ENCODE assay signal across 20 cellular contexts in the genomic region with DNA sequence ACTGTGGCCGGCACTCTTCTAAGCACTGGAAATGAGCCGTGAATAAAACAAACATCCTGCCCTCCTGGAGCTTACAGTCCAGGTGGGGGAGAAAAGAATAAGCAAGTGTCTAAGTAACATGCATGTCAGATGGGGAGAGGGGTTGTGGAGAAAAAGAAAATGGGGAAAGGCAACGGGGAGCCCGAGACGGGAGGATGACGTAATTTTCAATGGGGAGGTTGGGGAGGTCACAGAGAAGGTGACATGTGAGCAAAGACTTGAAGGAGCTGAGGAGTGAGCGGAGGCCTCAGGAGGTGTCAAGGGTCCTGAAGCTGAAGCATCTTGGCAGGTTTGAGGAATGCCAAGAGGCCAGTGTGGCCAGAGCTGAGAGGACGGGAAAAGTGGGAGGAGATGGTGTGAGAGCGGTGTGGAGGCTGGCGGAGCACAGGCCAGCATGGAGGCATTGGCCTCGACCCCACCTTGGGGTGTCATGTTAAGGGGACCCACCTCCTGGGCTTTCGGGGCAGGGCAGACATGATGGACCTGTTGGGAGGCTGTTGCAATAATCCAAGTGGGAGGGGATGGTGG. TPM values are rescaled to one million over a fixed set of nuclear protein-coding genes. Genes with fewer than 3 reads are reported as not detected.
DNase-seq lines count a peak whose midpoint lies in the region; ATAC-seq, FAIRE-seq and TF ChIP-seq lines count a peak whose summit lies in the region.
"Had no signal": no experiment of that assay in that cellular context is flagged by ENCODE, and none has a peak within 500 bp of the region (broad histone marks: within the 10 kb centered on the region; RNA-seq: fewer than 3 reads in every experiment).

No MANE protein-coding gene starts in this region.

- ATAC-seq in HepG2: no peak
- ATAC-seq in right lobe of liver: no peak
- no peak for ATAC-seq in GM18868 (IDR thresholded peaks at IDR 0.05; ENCODE audit: unreplicated experiment)
- no peak for ATAC-seq in activated CD8-positive, alpha-beta T cell treated with anti-CD3 and anti-CD28 coated beads for 36 hours
- ATAC-seq: GM12878 had no signal

- peak overlapping the region; percentile 10 for H3K4me3 Mint-ChIP-seq in glutamatergic neuron (ENCODE audit: unreplicated experiment)
- no peak overlapping the region for H3K4me3 Mint-ChIP-seq in activated CD8-positive, alpha-beta T cell treated with anti-CD3 and anti-CD28 coated beads for 36 hours
- H3K4me3 Mint-ChIP-seq: HFFc6 had no signal

- intact Hi-C loops in HepG2 (cut with micrococcal nuclease; ENCODE audit: unreplicated experiment): loop anchor here (5.0 to 10.0 kb wide), 2 partner anchors 100 to 263 kb away; no protein-coding TSS in a partner anchor
- intact Hi-C loops in right lobe of liver (cut with DNase I): loop anchor here (5.0 kb wide), 1 partner anchor 102 kb away; no protein-coding TSS in a partner anchor
- intact Hi-C loops in posterior vena cava (cut with DNase I): loop anchor here in 1 of 2 donors (5.0 kb wide), 1 partner anchor 353 kb away; no protein-coding TSS in a partner anchor
- intact Hi-C loops in activated CD8-positive, alpha-beta T cell treated with anti-CD3 and anti-CD28 coated beads for 36 hours (cut with micrococcal nuclease): no loop called here

- no peak for TF ChIP-seq RAD21 in HepG2 (CRISPR knock-in tag; IDR thresholded peaks at IDR 0.05)

- H3K4me1 ChIP-seq in HepG2 (ENCODE audit: insufficient read depth, low read length): peaks cover 41% of the 10 kb centered on the region
- H3K4me1 ChIP-seq in right lobe of liver: no peaks in the 10 kb centered on the region
- H3K4me1 ChIP-seq: Caco-2 had no signal

- DNase-seq in HepG2 (ENCODE audit: low spot score): no peak
- DNase-seq in right lobe of liver: no peak
- no peak for DNase-seq in glutamatergic neuron
- DNase-seq in posterior vena cava (ENCODE audit: low spot score): peak; percentile 40
- no peak for DNase-seq in EL
- no peak for DNase-seq in stimulated activated CD4-positive, alpha-beta T cell treated with anti-CD3 and anti-CD28 coated beads, Interleukin-4, amount 100 ng/mL, for 4 hours
- no peak for DNase-seq in activated CD8-positive, alpha-beta T cell treated with anti-CD3 and anti-CD28 coated beads for 36 hours
- DNase-seq: 8988T; AML-193; Caco-2; CD8-positive, alpha-beta memory T cell; HCEC 1CT; HFFc6 had no signal

- TF ChIP-seq EP300 in HepG2 (IDR thresholded peaks at IDR 0.05; ENCODE audit: low read depth in 2 of 2, low read length in 2 of 2) (no peak), HepG2 (CRISPR knock-in tag; IDR thresholded peaks at IDR 0.05; ENCODE audit: borderline replicate concordance) (no peak)

- POLR2A ChIA-PET in HepG2 (lab: Yijun Ruan, JAX): no interaction called here
- POLR2A ChIA-PET in activated CD8-positive, alpha-beta T cell treated with anti-CD3 and anti-CD28 coated beads for 36 hours (lab: Charles Lee): no interaction called here

- in situ Hi-C loops in HepG2 (cut with HindIII; ENCODE audit: extremely low pct_ligation_motif_present, low pct_unique_long_range_greater_than_20kb): loop anchor here (5.0 kb wide), 1 partner anchor 97 kb away; no protein-coding TSS in a partner anchor

- no peak overlapping the region for H3K9ac ChIP-seq in HepG2 (ENCODE audit: insufficient read depth, low read depth, low read length)
- H3K9ac ChIP-seq: BLaER1 had no signal

- H3K27me3 ChIP-seq in HepG2 (ENCODE audit: control insufficient read depth in 1 of 2, insufficient read depth in 2 of 2, low read length in 2 of 2) (peaks cover 2 to 57% of the 10 kb centered on the region in 2 experiments; a peak in 4 of 5 replicates), right lobe of liver (no peaks in the 10 kb centered on the region)
- H3K27me3 ChIP-seq: BLaER1 had no signal

- H3K36me3 Mint-ChIP-seq in glutamatergic neuron (ENCODE audit: unreplicated experiment): no peaks in the 10 kb centered on the region
- no peaks in the 10 kb centered on the region for H3K36me3 Mint-ChIP-seq in activated CD8-positive, alpha-beta T cell treated with anti-CD3 and anti-CD28 coated beads for 36 hours (ENCODE audit: low read depth)
- H3K36me3 Mint-ChIP-seq: CD8-positive, alpha-beta memory T cell had no signal

- no peak for FAIRE-seq in HepG2 (lab: Jason Lieb, UNC)
- FAIRE-seq: GM12878 had no signal

- CTCF ChIA-PET in HepG2 (lab: Yijun Ruan, JAX; ENCODE audit: low intra/inter-chr PET ratio, low total read pairs): interaction anchor here (1.0 kb wide), 1 partner anchor 94 kb away, joined by 4 read pairs; no protein-coding TSS in a partner anchor
- CTCF ChIA-PET in activated CD8-positive, alpha-beta T cell treated with anti-CD3 and anti-CD28 coated beads for 36 hours (lab: Charles Lee): interaction anchor here (0.7 to 24.8 kb wide), 4 partner anchors 8 to 203 kb away, joined by 3 to 541 read pairs (median 13); no protein-coding TSS in a partner anchor

- H3K79me2 ChIP-seq in HepG2 (ENCODE audit: insufficient read depth, low read length): no peaks in the 10 kb centered on the region

- no peak for TF ChIP-seq POLR2A in HepG2 (IDR thresholded peaks at IDR 0.05; ENCODE audit: insufficient read depth in 1 of 2, low read depth in 2 of 2, low read length in 2 of 2)
- TF ChIP-seq POLR2A in right lobe of liver (IDR thresholded peaks at IDR 0.05): no peak

- H3K4me3 ChIP-seq in HepG2 (replicated peaks in 1 of 3; ENCODE audit: insufficient read depth in 1 of 3, low read depth in 2 of 3, low read length in 3 of 3) (no peak overlapping the region), right lobe of liver (no peak overlapping the region)
- H3K4me3 ChIP-seq: BLaER1, GM12878 had no signal

- H3K27ac Mint-ChIP-seq in glutamatergic neuron (ENCODE audit: unreplicated experiment): no peak overlapping the region
- H3K27ac Mint-ChIP-seq in activated CD8-positive, alpha-beta T cell treated with anti-CD3 and anti-CD28 coated beads for 36 hours: no peak overlapping the region
- H3K27ac Mint-ChIP-seq: CD8-positive, alpha-beta memory T cell; HFFc6 had no signal

- TF ChIP-seq CTCF in HepG2 (CRISPR knock-in tag; IDR thresholded peaks at IDR 0.05) (no peak), right lobe of liver (IDR thresholded peaks at IDR 0.05) (no peak), glutamatergic neuron (IDR thresholded peaks at IDR 0.05; ENCODE audit: partially characterized antibody, unreplicated experiment) (no peak)
- TF ChIP-seq CTCF in activated CD8-positive, alpha-beta T cell treated with anti-CD3 and anti-CD28 coated beads for 36 hours (IDR thresholded peaks at IDR 0.05): no peak

- 46% methylated on average over 12 of the region's 12 CpGs for WGBS in HepG2 (ENCODE audit: low lambda C conversion rate)
- WGBS in right lobe of liver (ENCODE audit: insufficient coverage, low coverage, low lambda C conversion rate, missing lambda C conversion rate): 75% methylated on average over 12 of the region's 12 CpGs

- no peaks in the 10 kb centered on the region for H4K20me1 ChIP-seq in HepG2 (ENCODE audit: insufficient read depth, low read length)
- H4K20me1 ChIP-seq: BLaER1 had no signal

- H2AFZ ChIP-seq in HepG2 (ENCODE audit: low read length): no peak overlapping the region

- H3K9me3 Mint-ChIP-seq in glutamatergic neuron (ENCODE audit: unreplicated experiment): peaks cover 2% of the 10 kb centered on the region
- H3K9me3 Mint-ChIP-seq in activated CD8-positive, alpha-beta T cell treated with anti-CD3 and anti-CD28 coated beads for 36 hours: no peaks in the 10 kb centered on the region
- H3K9me3 Mint-ChIP-seq: CD8-positive, alpha-beta memory T cell; HFFc6 had no signal

- no peak overlapping the region for H3K4me2 ChIP-seq in HepG2 (ENCODE audit: low read depth, low read length)
- H3K4me2 ChIP-seq: BLaER1 had no signal

- no TSS peak for BruUV-seq in HepG2 (replicated peaks; lab: Mats Ljungman, UMichigan)

- no peaks in the 10 kb centered on the region for H3K36me3 ChIP-seq in HepG2 (replicated peaks in 1 of 2; ENCODE audit: control insufficient read depth in 1 of 2, insufficient read depth in 2 of 2, low read length in 2 of 2)
- no peaks in the 10 kb centered on the region for H3K36me3 ChIP-seq in right lobe of liver
- H3K36me3 ChIP-seq: BLaER1 had no signal

- peaks cover 1% of the 10 kb centered on the region for H3K27me3 Mint-ChIP-seq in glutamatergic neuron (ENCODE audit: unreplicated experiment)
- peaks cover 10% of the 10 kb centered on the region for H3K27me3 Mint-ChIP-seq in activated CD8-positive, alpha-beta T cell treated with anti-CD3 and anti-CD28 coated beads for 36 hours

- H3K27ac ChIP-seq in HepG2 (ENCODE audit: extremely low read length, insufficient read depth, low read length) (no peak overlapping the region), right lobe of liver (no peak overlapping the region)
- H3K27ac ChIP-seq: BLaER1, HL-60 had no signal

- H3K9me3 ChIP-seq in HepG2 (ENCODE audit: low read length) (no peaks in the 10 kb centered on the region), right lobe of liver (no peaks in the 10 kb centered on the region)
- H3K9me3 ChIP-seq: BLaER1, Caco-2 had no signal

- peaks cover 13% of the 10 kb centered on the region for H3K4me1 Mint-ChIP-seq in glutamatergic neuron (ENCODE audit: low read depth, unreplicated experiment)
- H3K4me1 Mint-ChIP-seq in activated CD8-positive, alpha-beta T cell treated with anti-CD3 and anti-CD28 coated beads for 36 hours (ENCODE audit: low read depth): peaks cover 10% of the 10 kb centered on the region

RNA-seq across cellular contexts. Expression of gene NTSR2, which starts 15.0 kb away (rescaled TPM):
- total RNA-seq in HepG2 (2016; rRNA removed; fragmentation: Illumina TruSeq; extraction: Trizol) (not detected in 2 replicates), right lobe of liver (not detected), glutamatergic neuron (ENCODE audit: unreplicated experiment) (not detected), posterior vena cava (not detected)
- not detected in 2 replicates for total RNA-seq in HepG2 (2016; cell fraction: cytosol; rRNA removed; fragmentation: Illumina TruSeq; extraction: Trizol; ENCODE audit: low read depth)
- not detected in 2 replicates for total RNA-seq in HepG2 (2016; cell fraction: insoluble cytoplasmic fraction; rRNA removed; fragmentation: Illumina TruSeq; extraction: Trizol)
- total RNA-seq in HepG2 (2016; cell fraction: membrane; rRNA removed; fragmentation: Illumina TruSeq; extraction: Trizol): not detected in 2 replicates
- total RNA-seq in HepG2 (2016; cell fraction: nucleus; rRNA removed; fragmentation: Illumina TruSeq; extraction: Trizol): not detected in 2 replicates
- not detected in 2 replicates for polyA plus RNA-seq in HepG2 (2011; rRNA removed)
- polyA plus RNA-seq in HepG2 (2011; cell fraction: cytosol; rRNA removed): not detected in 2 replicates
- polyA plus RNA-seq in HepG2 (2011; cell fraction: nucleus; rRNA removed): not detected in 2 replicates
- not detected in 2 replicates for polyA plus RNA-seq in HepG2 (2012)
- polyA plus RNA-seq in HepG2 (2016; cell fraction: cytosol; fragmentation: Illumina TruSeq; extraction: Trizol; ENCODE audit: low read depth): not detected in 2 replicates
- polyA plus RNA-seq in HepG2 (2016; cell fraction: insoluble cytoplasmic fraction; fragmentation: Illumina TruSeq; extraction: Trizol; ENCODE audit: low read depth): not detected in 2 replicates
- polyA plus RNA-seq in HepG2 (2016; cell fraction: membrane; fragmentation: Illumina TruSeq; extraction: Trizol; ENCODE audit: low read depth): not detected in 2 replicates
- not detected in 2 replicates for polyA plus RNA-seq in HepG2 (2016; cell fraction: nucleus; fragmentation: Illumina TruSeq; extraction: Trizol; ENCODE audit: insufficient read depth, low read depth)
- polyA minus RNA-seq in HepG2 (2011; rRNA and poly(A)+ RNA removed; ENCODE audit: low replicate concordance): not detected in 2 replicates
- polyA minus RNA-seq in HepG2 (2011; cell fraction: cytosol; rRNA and poly(A)+ RNA removed): not detected in 2 replicates
- polyA minus RNA-seq in HepG2 (2011; cell fraction: nucleus; rRNA and poly(A)+ RNA removed): not detected in 2 replicates
- not detected for total RNA-seq in activated CD8-positive, alpha-beta T cell treated with anti-CD3 and anti-CD28 coated beads for 36 hours
- total RNA-seq: Caco-2; CD8-positive, alpha-beta memory T cell; Daoy; G401; GM12878; H4; HFFc6 had no signal
- polyA plus RNA-seq: CD8-positive, alpha-beta memory T cell; GM12878 had no signal
